In genomic region chr22:49592780-49593501, GRCh38 we compare ENCODE assay signal across 16 cellular contexts.
"Had no signal": no experiment of that assay in that cellular context is flagged by ENCODE, and none has a peak within 500 bp of the region (broad histone marks: within the 10 kb centered on the region; RNA-seq: fewer than 3 reads in every experiment).

No MANE protein-coding gene starts in this region.

- H3K36me3 Mint-ChIP-seq: activated naive CD8-positive, alpha-beta T cell treated with anti-CD3 and anti-CD28 coated beads for 36 hours; WTC11 had no signal

- H3K4me3 Mint-ChIP-seq: activated CD8-positive, alpha-beta T cell treated with anti-CD3 and anti-CD28 coated beads for 36 hours; activated naive CD8-positive, alpha-beta T cell treated with anti-CD3 and anti-CD28 coated beads for 36 hours; dendritic cell treated with granulocyte-macrophage colony-stimulating factor and Interleukin-4, amounts not matched to agents 40 ng/mL and 50 ng/mL, for 4 days; effector memory CD8-positive, alpha-beta T cell; nephron; stimulated activated naive CD8-positive, alpha-beta T cell treated with anti-CD3 and anti-CD28 coated beads, Interleukin-15, Interleukin-2, amounts not matched to agents 100 ng/mL and 50 ng/mL, for 24 hours; T-helper 17 cell; WTC11 had no signal

- DNase-seq: activated CD4-positive, alpha-beta T cell treated with anti-CD3 and anti-CD28 coated beads for 4 hours; activated CD8-positive, alpha-beta T cell treated with anti-CD3 and anti-CD28 coated beads for 36 hours; activated gamma-delta T cell; activated naive CD8-positive, alpha-beta T cell treated with anti-CD3 and anti-CD28 coated beads for 36 hours; activated T-cell treated with anti-CD3 and anti-CD28 coated beads, Interleukin-2, amount 50 U/mL, for 48 hours; effector memory CD8-positive, alpha-beta T cell; foreskin melanocyte; nucleus accumbens; right cardiac atrium; T-helper 17 cell had no signal

- H3K27ac ChIP-seq: epithelial cell of prostate had no signal

- H3K27me3 Mint-ChIP-seq: activated CD8-positive, alpha-beta T cell treated with anti-CD3 and anti-CD28 coated beads for 36 hours; activated naive CD8-positive, alpha-beta T cell treated with anti-CD3 and anti-CD28 coated beads for 36 hours; dendritic cell treated with granulocyte-macrophage colony-stimulating factor and Interleukin-4, amounts not matched to agents 40 ng/mL and 50 ng/mL, for 4 days; effector memory CD8-positive, alpha-beta T cell; progenitor cell of endocrine pancreas; stimulated activated naive CD8-positive, alpha-beta T cell treated with anti-CD3 and anti-CD28 coated beads, Interleukin-15, Interleukin-2, amounts not matched to agents 100 ng/mL and 50 ng/mL, for 24 hours; T-helper 17 cell had no signal

- H3K9me3 Mint-ChIP-seq: activated CD8-positive, alpha-beta T cell treated with anti-CD3 and anti-CD28 coated beads for 36 hours; activated naive CD8-positive, alpha-beta T cell treated with anti-CD3 and anti-CD28 coated beads for 36 hours; dendritic cell treated with granulocyte-macrophage colony-stimulating factor and Interleukin-4, amounts not matched to agents 40 ng/mL and 50 ng/mL, for 4 days; effector memory CD8-positive, alpha-beta T cell; nephron; stimulated activated naive CD8-positive, alpha-beta T cell treated with anti-CD3 and anti-CD28 coated beads, Interleukin-15, Interleukin-2, amounts not matched to agents 100 ng/mL and 50 ng/mL, for 24 hours had no signal

- ATAC-seq: activated CD8-positive, alpha-beta T cell treated with anti-CD3 and anti-CD28 coated beads for 36 hours; effector memory CD8-positive, alpha-beta T cell; T-helper 17 cell; WTC11 had no signal

- H3K27ac Mint-ChIP-seq: activated CD8-positive, alpha-beta T cell treated with anti-CD3 and anti-CD28 coated beads for 36 hours; activated naive CD8-positive, alpha-beta T cell treated with anti-CD3 and anti-CD28 coated beads for 36 hours; dendritic cell treated with granulocyte-macrophage colony-stimulating factor and Interleukin-4, amounts not matched to agents 40 ng/mL and 50 ng/mL, for 4 days; effector memory CD8-positive, alpha-beta T cell; nephron; progenitor cell of endocrine pancreas; stimulated activated naive CD8-positive, alpha-beta T cell treated with anti-CD3 and anti-CD28 coated beads, Interleukin-15, Interleukin-2, amounts not matched to agents 100 ng/mL and 50 ng/mL, for 24 hours; T-helper 17 cell; WTC11 had no signal

- H3K4me1 Mint-ChIP-seq: activated naive CD8-positive, alpha-beta T cell treated with anti-CD3 and anti-CD28 coated beads for 36 hours; nephron had no signal
